ENCODE assay signal across 2 cellular contexts in genomic region chr2:28475088-28475580, GRCh38.
TF ChIP-seq lines count a peak whose summit lies in the region.

No MANE protein-coding gene starts in this region.

TF ChIP-seq in HepG2, 621 proteins besides CTCF, POLR2A, EP300 and RAD21:
- TF ChIP-seq MAFK (conservative IDR thresholded peaks at IDR 0.05 in 1 of 2, IDR thresholded peaks at IDR 0.05 in 1 of 2; ENCODE audit: low read length in 2 of 2) (peak; percentile 67 to 80), SRY (CRISPR knock-in tag; IDR thresholded peaks at IDR 0.05) (no peak), MAFF (IDR thresholded peaks at IDR 0.05; ENCODE audit: low read depth, low read length) (peak; percentile 75)
TF ChIP-seq in HepG2: peak in this region for 2.

TF ChIP-seq in K562, 482 proteins besides CTCF, POLR2A, EP300 and RAD21:
- TF ChIP-seq C11orf30 (IDR thresholded peaks at IDR 0.05; ENCODE audit: low read depth) (peak; percentile 66), TAF15 (IDR thresholded peaks at IDR 0.05; ENCODE audit: low read depth, low read length) (no peak), ZNF316 (IDR thresholded peaks at IDR 0.05) (peak; percentile 81), MAFG (tag; conservative IDR thresholded peaks at IDR 0.05) (0 out of 2 replicates have a peak, but pooled peaks have one; percentile 36), ZNF586 (CRISPR knock-in tag; conservative IDR thresholded peaks at IDR 0.05) (no peak), ETV5 (CRISPR knock-in tag; IDR thresholded peaks at IDR 0.05; ENCODE audit: low read depth) (no peak), SREBF1 (IDR thresholded peaks at IDR 0.05; ENCODE audit: borderline replicate concordance, low read depth, low read length) (no peak), MAFK (IDR thresholded peaks at IDR 0.05; ENCODE audit: low read length) (0 out of 2 replicates have a peak, but pooled peaks have one; percentile 27)
- TF ChIP-seq, protein P1, sequence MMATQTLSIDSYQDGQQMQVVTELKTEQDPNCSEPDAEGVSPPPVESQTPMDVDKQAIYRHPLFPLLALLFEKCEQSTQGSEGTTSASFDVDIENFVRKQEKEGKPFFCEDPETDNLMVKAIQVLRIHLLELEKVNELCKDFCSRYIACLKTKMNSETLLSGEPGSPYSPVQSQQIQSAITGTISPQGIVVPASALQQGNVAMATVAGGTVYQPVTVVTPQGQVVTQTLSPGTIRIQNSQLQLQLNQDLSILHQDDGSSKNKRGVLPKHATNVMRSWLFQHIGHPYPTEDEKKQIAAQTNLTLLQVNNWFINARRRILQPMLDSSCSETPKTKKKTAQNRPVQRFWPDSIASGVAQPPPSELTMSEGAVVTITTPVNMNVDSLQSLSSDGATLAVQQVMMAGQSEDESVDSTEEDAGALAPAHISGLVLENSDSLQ (IDR thresholded peaks at IDR 0.05), result peak; percentile 39; the same call in 1 of the 2 replicates
